9 cellular contexts compared by ENCODE assay signal in the genomic region with DNA sequence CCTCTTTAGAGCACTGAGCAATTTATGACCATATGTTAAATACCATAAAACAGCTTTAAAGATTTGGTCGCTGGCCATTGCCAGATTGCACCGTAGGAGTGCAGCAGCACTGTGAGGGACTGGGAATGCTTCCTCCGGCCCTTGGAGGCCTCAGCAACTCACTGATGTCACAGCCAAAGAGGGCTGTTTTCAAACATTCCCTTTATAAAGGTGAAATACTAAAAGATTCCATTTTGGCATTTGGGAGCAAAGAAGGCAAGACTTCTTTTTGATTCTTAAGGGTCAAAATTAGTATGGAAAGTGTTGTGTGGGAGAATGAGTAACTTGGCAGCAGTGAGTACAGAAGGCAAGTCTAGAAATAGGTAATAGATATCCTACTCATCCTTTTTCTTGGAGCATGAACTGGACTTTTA.
DNase-seq lines count a peak whose midpoint lies in the region; ATAC-seq and TF ChIP-seq lines count a peak whose summit lies in the region.
"Had no signal": no experiment of that assay in that cellular context is flagged by ENCODE, and none has a peak within 500 bp of the region (broad histone marks: within the 10 kb centered on the region; RNA-seq: fewer than 3 reads in every experiment).

No MANE protein-coding gene starts in this region.

- TF ChIP-seq CTCF in RWPE1 (conservative IDR thresholded peaks at IDR 0.05; ENCODE audit: low read depth) (no peak), WTC11 (IDR thresholded peaks at IDR 0.05) (no peak)

- H2BK5ac ChIP-seq in mesendoderm (ENCODE audit: low read length) = no peak overlapping the region

- H3K27ac ChIP-seq in RWPE1 = peak overlapping the region; percentile 92
- H3K27ac ChIP-seq in esophagus (ENCODE audit: low read depth in 2 of 2, low read length in 1 of 2) = peak overlapping the region; percentile 31 to 57
- H3K27ac ChIP-seq in mesendoderm (ENCODE audit: low read depth, low read length) = no peak overlapping the region

- no peak overlapping the region for H4K5ac ChIP-seq in mesendoderm (ENCODE audit: low read length)

- 0 out of 2 replicates have a peak, but pooled peaks cover 4% of the 10 kb centered on the region for H3K4me1 Mint-ChIP-seq in WTC11

- H3K27ac Mint-ChIP-seq in WTC11 = no peak overlapping the region

- H3K9me3 Mint-ChIP-seq in WTC11 = peaks cover 6% of the 10 kb centered on the region; the same call in 1 of the 2 replicates

- H3K79me2 ChIP-seq in mesendoderm (ENCODE audit: control insufficient read depth, insufficient read depth, low read length) = no peaks in the 10 kb centered on the region

- DNase-seq in DMS 273 (lab: John Stamatoyannopoulos, UW; ENCODE audit: unreplicated experiment) (peak; percentile 95), RWPE1 (ENCODE audit: low spot score) (no peak), renal cortical epithelial cell (ENCODE audit: low read depth) (peak; percentile 61), WTC11 (ENCODE audit: low spot score) (no peak), dedifferentiated amniotic fluid mesenchymal stem cell (ENCODE audit: extremely low spot score) (no peak), mesendoderm (no peak)
- DNase-seq: activated CD4-positive, alpha-beta T cell treated with anti-CD3 and anti-CD28 coated beads, Interleukin-2, amount 50 U/mL, for 1 hour had no signal

- no peak overlapping the region for H2AK5ac ChIP-seq in mesendoderm (ENCODE audit: low read length)

- no peaks in the 10 kb centered on the region for H3K9me3 ChIP-seq in esophagus (ENCODE audit: control insufficient read depth in 2 of 2, insufficient read depth in 1 of 2, low read depth in 1 of 2, low read length in 1 of 2)

- peaks cover 0 to 2% of the 10 kb centered on the region in 2 donors for H3K4me1 ChIP-seq in esophagus (ENCODE audit: control insufficient read depth in 2 of 2, insufficient read depth in 2 of 2, low read length in 1 of 2)
- no peaks in the 10 kb centered on the region for H3K4me1 ChIP-seq in mesendoderm (ENCODE audit: control insufficient read depth, low read depth, low read length)

- H3K18ac ChIP-seq in mesendoderm (ENCODE audit: low read length) = no peak overlapping the region

- H3K23ac ChIP-seq in mesendoderm (ENCODE audit: low read length) = no peak overlapping the region

- no peaks in the 10 kb centered on the region for H3K36me3 Mint-ChIP-seq in WTC11

- no peak overlapping the region for H3K4me3 Mint-ChIP-seq in WTC11

- no peaks in the 10 kb centered on the region for H3K79me1 ChIP-seq in mesendoderm (ENCODE audit: low read length)

- WGBS in esophagus, 2 donors = 36 to 48% methylated on average over 3 of the region's 3 CpGs
- no CpG with 5 or more reads among the region's 3 CpGs for WGBS in mesendoderm (ENCODE audit: extremely low coverage, insufficient coverage, low lambda C conversion rate)

- no peak overlapping the region for H3K4ac ChIP-seq in mesendoderm (ENCODE audit: low read depth, low read length)

- H2BK120ac ChIP-seq in mesendoderm (ENCODE audit: low read depth, low read length) = no peak overlapping the region

- H3K4me2 ChIP-seq in mesendoderm (ENCODE audit: low read length) = no peak overlapping the region

- H3K27me3 Mint-ChIP-seq in WTC11 (ENCODE audit: low read depth) = peaks cover 10% of the 10 kb centered on the region

- no peak overlapping the region for H3K4me3 ChIP-seq in esophagus (ENCODE audit: low read depth in 1 of 2, low read length in 2 of 2)
- no peak overlapping the region for H3K4me3 ChIP-seq in mesendoderm (ENCODE audit: low read length)

- no peak overlapping the region for H3K9ac ChIP-seq in mesendoderm (ENCODE audit: low read length)

- no peak overlapping the region for H3K56ac ChIP-seq in mesendoderm (ENCODE audit: low read length)

- H3K36me3 ChIP-seq in esophagus (ENCODE audit: control insufficient read depth in 2 of 2, insufficient read depth in 2 of 2, low read length in 1 of 2) (no peaks in the 10 kb centered on the region), mesendoderm (ENCODE audit: control insufficient read depth, insufficient read depth, low read length) (no peaks in the 10 kb centered on the region)

- POLR2A ChIA-PET in RWPE1 (lab: Yijun Ruan, JAX; ENCODE audit: low non-redundant PET) = no interaction called here
- POLR2A ChIA-PET in WTC11 (lab: Charles Lee) = no interaction called here

- CTCF ChIA-PET in RWPE1 (lab: Yijun Ruan, JAX) = no interaction called here
- CTCF ChIA-PET in WTC11 (lab: Charles Lee) = interaction anchor here (1.3 to 1.7 kb wide), 2 partner anchors 11 to 19 kb away, joined by 5 read pairs; no protein-coding TSS in a partner anchor

- ATAC-seq in WTC11 (no peak), HG03159 (IDR thresholded peaks at IDR 0.05; ENCODE audit: unreplicated experiment) (no peak)

- H3K27me3 ChIP-seq in esophagus (ENCODE audit: control insufficient read depth in 1 of 2, insufficient read depth in 2 of 2, low read length in 2 of 2) (no peaks in the 10 kb centered on the region), mesendoderm (ENCODE audit: insufficient read depth, low read length, poor library complexity) (no peaks in the 10 kb centered on the region)

- H2BK15ac ChIP-seq in mesendoderm (replicated peaks; ENCODE audit: low read depth) = no peak overlapping the region

- H4K8ac ChIP-seq in mesendoderm (ENCODE audit: low read depth, low read length) = no peak overlapping the region

TF ChIP-seq in WTC11, 78 proteins besides CTCF, POLR2A, EP300 and RAD21 (continues in another document):
- no peak for TF ChIP-seq GABPB1 (CRISPR knock-in tag; IDR thresholded peaks at IDR 0.05)
- TF ChIP-seq SMAD4 (CRISPR knock-in tag; IDR thresholded peaks at IDR 0.05) = no peak
- TF ChIP-seq ZNF281 (CRISPR knock-in tag; IDR thresholded peaks at IDR 0.05) = no peak
- TF ChIP-seq EMX1 (CRISPR knock-in tag; IDR thresholded peaks at IDR 0.05) = no peak
- no peak for TF ChIP-seq JUN (CRISPR knock-in tag; IDR thresholded peaks at IDR 0.05)
- TF ChIP-seq, protein P1, sequence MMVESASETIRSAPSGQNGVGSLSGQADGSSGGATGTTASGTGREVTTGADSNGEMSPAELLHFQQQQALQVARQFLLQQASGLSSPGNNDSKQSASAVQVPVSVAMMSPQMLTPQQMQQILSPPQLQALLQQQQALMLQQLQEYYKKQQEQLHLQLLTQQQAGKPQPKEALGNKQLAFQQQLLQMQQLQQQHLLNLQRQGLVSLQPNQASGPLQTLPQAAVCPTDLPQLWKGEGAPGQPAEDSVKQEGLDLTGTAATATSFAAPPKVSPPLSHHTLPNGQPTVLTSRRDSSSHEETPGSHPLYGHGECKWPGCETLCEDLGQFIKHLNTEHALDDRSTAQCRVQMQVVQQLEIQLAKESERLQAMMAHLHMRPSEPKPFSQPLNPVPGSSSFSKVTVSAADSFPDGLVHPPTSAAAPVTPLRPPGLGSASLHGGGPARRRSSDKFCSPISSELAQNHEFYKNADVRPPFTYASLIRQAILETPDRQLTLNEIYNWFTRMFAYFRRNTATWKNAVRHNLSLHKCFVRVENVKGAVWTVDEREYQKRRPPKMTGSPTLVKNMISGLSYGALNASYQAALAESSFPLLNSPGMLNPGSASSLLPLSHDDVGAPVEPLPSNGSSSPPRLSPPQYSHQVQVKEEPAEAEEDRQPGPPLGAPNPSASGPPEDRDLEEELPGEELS (CRISPR knock-in tag; IDR thresholded peaks at IDR 0.05) = no peak
- TF ChIP-seq ZNF232 (CRISPR knock-in tag; IDR thresholded peaks at IDR 0.05) = no peak
- TF ChIP-seq, protein P2, sequence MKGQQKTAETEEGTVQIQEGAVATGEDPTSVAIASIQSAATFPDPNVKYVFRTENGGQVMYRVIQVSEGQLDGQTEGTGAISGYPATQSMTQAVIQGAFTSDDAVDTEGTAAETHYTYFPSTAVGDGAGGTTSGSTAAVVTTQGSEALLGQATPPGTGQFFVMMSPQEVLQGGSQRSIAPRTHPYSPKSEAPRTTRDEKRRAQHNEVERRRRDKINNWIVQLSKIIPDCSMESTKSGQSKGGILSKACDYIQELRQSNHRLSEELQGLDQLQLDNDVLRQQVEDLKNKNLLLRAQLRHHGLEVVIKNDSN (CRISPR knock-in tag; IDR thresholded peaks at IDR 0.05) = no peak
- TF ChIP-seq ATF2 (CRISPR knock-in tag; IDR thresholded peaks at IDR 0.05; ENCODE audit: borderline replicate concordance, low read depth) = no peak
- TF ChIP-seq IRF2 (CRISPR knock-in tag; IDR thresholded peaks at IDR 0.05; ENCODE audit: borderline replicate concordance, low read depth) = no peak
- TF ChIP-seq ZNF219 (CRISPR knock-in tag; IDR thresholded peaks at IDR 0.05; ENCODE audit: borderline replicate concordance) = no peak

Comparison
In these comparisons a context has a peak if more than half of its experiments do, and no peak if none do; other contexts are left out.
1. DNase-seq: peak in DMS 273 (single experiment) and renal cortical epithelial cell (single experiment); none in RWPE1 (single experiment), WTC11 (single experiment), dedifferentiated amniotic fluid mesenchymal stem cell (single experiment) and mesendoderm (single experiment).